Comparison of ENCODE assay signal across 8 cellular contexts in genomic region chr14:61322011-61322798, GRCh38. TPM values are rescaled to one million over a fixed set of nuclear protein-coding genes. Genes with fewer than 3 reads are reported as not detected.
DNase-seq lines count a peak whose midpoint lies in the region; ATAC-seq and TF ChIP-seq lines count a peak whose summit lies in the region.

No MANE protein-coding gene starts in this region.

- DNase-seq in LoVo (ENCODE audit: low spot score) (peak; percentile 53), astrocyte of the spinal cord (ENCODE audit: low read depth, low spot score) (no peak), immature natural killer cell (no peak), cerebellum (ENCODE audit: low spot score) (no peak), HT-29 (ENCODE audit: low spot score) (no peak), cortex of kidney (lab: John Stamatoyannopoulos, UW) (no peak)
- peak in 4 of 6 experiments; percentile 32 to 73 (median 34) for DNase-seq in stimulated activated naive CD4-positive, alpha-beta T cell (lab: John Stamatoyannopoulos, UW)

- peak; percentile 16 for ATAC-seq in GM18868 (IDR thresholded peaks at IDR 0.05; ENCODE audit: unreplicated experiment)

- H3K27ac Mint-ChIP-seq in immature natural killer cell: peak overlapping the region in 5 of 6 donors; percentile 89 to 98 (median 97)

- in situ Hi-C loops in astrocyte of the spinal cord (cut with HindIII; ENCODE audit: low sequenced_read_pairs): no loop called here

- H3K27me3 Mint-ChIP-seq in immature natural killer cell (ENCODE audit: low read depth in 3 of 3): peaks cover 4 to 12% (median 12%) of the 10 kb centered on the region in 3 donors

- H3K4me3 ChIP-seq in astrocyte of the spinal cord (ENCODE audit: low read depth, low read length): peak overlapping the region; percentile 35

- H3K4me1 Mint-ChIP-seq in immature natural killer cell: peaks cover 38 to 44% of the 10 kb centered on the region in 2 donors

- H3K9me3 Mint-ChIP-seq in immature natural killer cell: no peaks in the 10 kb centered on the region

- H3K36me3 Mint-ChIP-seq in immature natural killer cell: peaks cover 22 to 36% (median 26%) of the 10 kb centered on the region in 3 donors

- no peak for TF ChIP-seq CTCF in astrocyte of the spinal cord (IDR thresholded peaks at IDR 0.05; ENCODE audit: low read depth, low read length)

- peak overlapping the region; percentile 98 to 100 (median 99) for H3K4me3 Mint-ChIP-seq in immature natural killer cell

RNA-seq across cellular contexts. Expression of gene PRKCH, which starts 0.8 kb away (rescaled TPM):
- polyA plus RNA-seq in immature natural killer cell: 100 to 1,000 TPM; 231 to 451 (median 335) TPM
- total RNA-seq in cerebellum: 11.0 TPM
- 19.4 and 49.5 TPM in 2 replicates for total RNA-seq in HT-29 (2014; rRNA removed; shearing (Covaris generic))

RNA-seq across cellular contexts. Expression of gene TMEM30B, which starts 41.1 kb away (rescaled TPM):
- polyA plus RNA-seq in immature natural killer cell: 1 to 10 TPM in 2 of 3 donors, under 1 TPM in 1; 0.91 to 2.9 (median 1.2) TPM
- total RNA-seq in cerebellum: 0.27 TPM
- 50.2 and 55.7 TPM in 2 replicates for total RNA-seq in HT-29 (2014; rRNA removed; shearing (Covaris generic))

Comparison
In these comparisons a context has a peak if more than half of its experiments do, and no peak if none do; other contexts are left out.
1. DNase-seq: peak in LoVo (single experiment) and stimulated activated naive CD4-positive, alpha-beta T cell (4 of 6); none in astrocyte of the spinal cord (single experiment), immature natural killer cell (0 of 3), cerebellum (single experiment), HT-29 (single experiment) and cortex of kidney (single experiment).
2. RNA of gene TMEM30B, which starts 41.1 kb away (total RNA-seq): 50.2 to 55.7 TPM in HT-29; 0.27 TPM in cerebellum (single experiment); every median in the first group is over 10 times any median in the second.